ENCODE assay signal across 10 cellular contexts in the genomic region with DNA sequence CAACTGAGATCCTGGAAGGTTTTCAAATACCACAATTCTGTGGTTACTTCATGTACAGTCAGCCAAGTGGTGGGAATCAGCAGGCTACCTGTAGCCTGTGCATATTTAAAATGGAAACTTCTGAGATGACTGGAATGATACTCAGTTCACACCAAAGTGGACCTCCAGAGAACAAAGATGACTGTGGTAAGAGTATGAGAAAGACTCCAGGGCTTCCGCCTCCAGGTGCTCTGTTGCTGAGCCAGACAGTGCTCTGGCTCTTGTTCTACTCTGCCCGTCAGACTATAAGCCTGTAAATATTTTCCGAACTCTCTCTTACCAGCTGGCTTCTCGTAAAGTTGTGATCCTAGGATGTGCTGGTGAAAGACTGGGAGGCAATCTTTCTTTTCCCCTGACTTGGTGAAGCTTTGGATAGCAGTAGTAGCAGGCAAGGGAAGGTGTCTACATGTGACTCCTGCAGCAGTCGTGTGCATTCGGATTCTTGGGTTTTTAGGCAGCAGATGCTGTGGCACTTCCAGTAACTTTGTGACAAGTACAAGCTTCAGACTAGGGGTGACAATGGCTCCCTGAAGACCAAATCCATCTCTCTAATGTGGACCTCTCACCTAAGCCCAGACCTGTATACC. TPM values are rescaled to one million over a fixed set of nuclear protein-coding genes. Genes with fewer than 3 reads are reported as not detected.
DNase-seq lines count a peak whose midpoint lies in the region; ATAC-seq, FAIRE-seq and TF ChIP-seq lines count a peak whose summit lies in the region.
"Had no signal": no experiment of that assay in that cellular context is flagged by ENCODE, and none has a peak within 500 bp of the region (broad histone marks: within the 10 kb centered on the region; RNA-seq: fewer than 3 reads in every experiment).

No MANE protein-coding gene starts in this region.

- no peak overlapping the region for H3K27ac Mint-ChIP-seq in type B pancreatic cell
- H3K27ac Mint-ChIP-seq: WTC11 had no signal

- H3K4me3 Mint-ChIP-seq in type B pancreatic cell: no peak overlapping the region
- H3K4me3 Mint-ChIP-seq: WTC11 had no signal

- no peaks in the 10 kb centered on the region for H3K4me1 Mint-ChIP-seq in type B pancreatic cell (ENCODE audit: unreplicated experiment)

- ATAC-seq in GM19043 (IDR thresholded peaks at IDR 0.05; ENCODE audit: low read depth, unreplicated experiment) (peak; percentile 70), HG03066 (IDR thresholded peaks at IDR 0.05; ENCODE audit: low read depth, unreplicated experiment) (peak; percentile 80)
- ATAC-seq: WTC11 had no signal

- H3K9me3 Mint-ChIP-seq in type B pancreatic cell: no peaks in the 10 kb centered on the region
- H3K9me3 Mint-ChIP-seq: WTC11 had no signal

- H3K4me3 ChIP-seq in astrocyte of the spinal cord (ENCODE audit: low read depth, low read length): no peak overlapping the region

- in situ Hi-C loops in astrocyte of the spinal cord (cut with HindIII; ENCODE audit: low sequenced_read_pairs): no loop called here

- TF ChIP-seq CTCF in astrocyte of the spinal cord (IDR thresholded peaks at IDR 0.05; ENCODE audit: low read depth, low read length) (no peak), type B pancreatic cell (conservative IDR thresholded peaks at IDR 0.05) (no peak)

- H3K36me3 Mint-ChIP-seq in type B pancreatic cell: no peaks in the 10 kb centered on the region
- H3K36me3 Mint-ChIP-seq: WTC11 had no signal

- FAIRE-seq in urothelium cell line (lab: Jason Lieb, UNC): no peak

- H3K27me3 Mint-ChIP-seq in type B pancreatic cell: no peaks in the 10 kb centered on the region

- DNase-seq in ELR (ENCODE audit: low read depth) (peak; percentile 20), astrocyte of the spinal cord (ENCODE audit: low read depth, low spot score) (peak; percentile 81), urothelium cell line (ENCODE audit: low spot score) (no peak), pons (ENCODE audit: low spot score) (no peak), amygdala (lab: John Stamatoyannopoulos, UW) (no peak), type B pancreatic cell (ENCODE audit: extremely low spot score, unreplicated experiment) (no peak)
- DNase-seq: NCI-H1092 treated with DMSO at 0.1 percent for 48 hours had no signal

RNA-seq across cellular contexts. Expression of a gene that starts 23.1 kb away (rescaled TPM):
- total RNA-seq in type B pancreatic cell (ENCODE audit: low replicate concordance): 12.9 and 16.7 TPM in 2 replicates

Comparison
In these comparisons a context has a peak if more than half of its experiments do, and no peak if none do; other contexts are left out.
1. DNase-seq: peak in ELR (single experiment) and astrocyte of the spinal cord (single experiment); none in urothelium cell line (single experiment), pons (single experiment), amygdala (0 of 56) and type B pancreatic cell (single experiment).